ENCODE assay signal across 11 cellular contexts in genomic region chr1:72845342-72845741, GRCh38.
A peak's percentile ranks its signal among the peaks of the same experiment; 100 is the strongest.
DNase-seq lines count a peak whose midpoint lies in the region; ATAC-seq and TF ChIP-seq lines count a peak whose summit lies in the region.
"Had no signal": no experiment of that assay in that cellular context is flagged by ENCODE, and none has a peak within 500 bp of the region (broad histone marks: within the 10 kb centered on the region; RNA-seq: fewer than 3 reads in every experiment).

No MANE protein-coding gene starts in this region.

- TF ChIP-seq CTCF in endothelial cell (IDR thresholded peaks at IDR 0.05; ENCODE audit: unreplicated experiment) (peak; percentile 14), osteocyte (IDR thresholded peaks at IDR 0.05) (peak; percentile 50)

- no peak overlapping the region for H3K27ac Mint-ChIP-seq in endothelial cell (ENCODE audit: unreplicated experiment)
- H3K27ac Mint-ChIP-seq in osteocyte (ENCODE audit: unreplicated experiment): no peak overlapping the region

- ATAC-seq in HG03175 (IDR thresholded peaks at IDR 0.05; ENCODE audit: unreplicated experiment) (no peak), GM18858 (IDR thresholded peaks at IDR 0.05; ENCODE audit: unreplicated experiment) (no peak)
- ATAC-seq: mucosa of descending colon had no signal

- H3K27me3 Mint-ChIP-seq in endothelial cell (ENCODE audit: unreplicated experiment) (peaks cover 1% of the 10 kb centered on the region), osteocyte (ENCODE audit: unreplicated experiment) (peaks cover 3% of the 10 kb centered on the region)

- DNase-seq in NCI-H345 (lab: John Stamatoyannopoulos, UW) (peak; percentile 24), NCI-H345 treated with DMSO at 0.1 percent for 48 hours (lab: John Stamatoyannopoulos, UW; ENCODE audit: unreplicated experiment) (no peak), NCI-H446 treated with DMSO at 0.1 percent for 48 hours (lab: John Stamatoyannopoulos, UW) (peak; percentile 25), endothelial cell (ENCODE audit: low spot score) (peak; percentile 17), osteocyte (ENCODE audit: extremely low spot score, unreplicated experiment) (no peak)
- no peak for DNase-seq in activated CD4-positive, CD25-positive, alpha-beta regulatory T cell treated with anti-CD3 and anti-CD28 coated beads, Interleukin-2, amount 50 U/mL, for 72 hours
- DNase-seq: anterior cingulate cortex, NCI-H1105 treated with DMSO at 0.1 percent for 48 hours had no signal

- H3K4me3 Mint-ChIP-seq in endothelial cell (ENCODE audit: unreplicated experiment) (no peak overlapping the region), osteocyte (ENCODE audit: unreplicated experiment) (no peak overlapping the region)

- H3K9me3 Mint-ChIP-seq in endothelial cell (ENCODE audit: unreplicated experiment): no peaks in the 10 kb centered on the region
- peaks cover 9% of the 10 kb centered on the region for H3K9me3 Mint-ChIP-seq in osteocyte (ENCODE audit: unreplicated experiment)

- H3K36me3 Mint-ChIP-seq in endothelial cell (ENCODE audit: low read depth, unreplicated experiment) (no peaks in the 10 kb centered on the region), osteocyte (ENCODE audit: unreplicated experiment) (no peaks in the 10 kb centered on the region)

- H3K4me1 Mint-ChIP-seq in endothelial cell (ENCODE audit: unreplicated experiment): no peaks in the 10 kb centered on the region
- H3K4me1 Mint-ChIP-seq in osteocyte (ENCODE audit: unreplicated experiment): no peaks in the 10 kb centered on the region

Comparison
In these comparisons a context has a peak if more than half of its experiments do, and no peak if none do; other contexts are left out.
1. DNase-seq: peak in NCI-H345 (single experiment), NCI-H446 treated with DMSO at 0.1 percent for 48 hours (single experiment) and endothelial cell (single experiment); none in NCI-H345 treated with DMSO at 0.1 percent for 48 hours (single experiment), osteocyte (single experiment) and activated CD4-positive, CD25-positive, alpha-beta regulatory T cell treated with anti-CD3 and anti-CD28 coated beads, Interleukin-2, amount 50 U/mL, for 72 hours (single experiment).